In genomic region chr9:131625388-131625787, GRCh38 we compare ENCODE assay signal across 11 cellular contexts.
DNase-seq lines count a peak whose midpoint lies in the region; ATAC-seq and TF ChIP-seq lines count a peak whose summit lies in the region.
"Had no signal": no experiment of that assay in that cellular context is flagged by ENCODE, and none has a peak within 500 bp of the region (broad histone marks: within the 10 kb centered on the region; RNA-seq: fewer than 3 reads in every experiment).

No MANE protein-coding gene starts in this region.

- H3K9me3 Mint-ChIP-seq in CD4-positive, alpha-beta memory T cell, result no peaks in the 10 kb centered on the region
- peaks cover 45% of the 10 kb centered on the region for H3K9me3 Mint-ChIP-seq in glutamatergic neuron (ENCODE audit: unreplicated experiment)
- H3K9me3 Mint-ChIP-seq: activated T-cell treated with anti-CD3 and anti-CD28 coated beads, Interleukin-2, amount 50 U/mL, for 72 hours had no signal

- no peak for TF ChIP-seq CTCF in RWPE1 (conservative IDR thresholded peaks at IDR 0.05; ENCODE audit: low read depth)
- no peak for TF ChIP-seq CTCF in glutamatergic neuron (IDR thresholded peaks at IDR 0.05; ENCODE audit: partially characterized antibody, unreplicated experiment)
- no peak for TF ChIP-seq CTCF in psoas muscle (IDR thresholded peaks at IDR 0.05)

- CTCF ChIA-PET in CD4-positive, alpha-beta memory T cell (lab: Charles Lee; ENCODE audit: partially characterized antibody), result interaction anchor here (1.3 to 1.9 kb wide), 4 partner anchors 14 to 115 kb away, joined by 3 to 5 read pairs (median 4); partner anchors contain the start of gene RAPGEF1
- CTCF ChIA-PET in RWPE1 (lab: Yijun Ruan, JAX), result interaction anchor here (0.6 to 1.3 kb wide), 3 partner anchors 34 to 114 kb away, joined by 3 to 6 read pairs (median 3); no protein-coding TSS in a partner anchor

- H3K27me3 Mint-ChIP-seq in CD4-positive, alpha-beta memory T cell, result no peaks in the 10 kb centered on the region
- peaks cover 25% of the 10 kb centered on the region for H3K27me3 Mint-ChIP-seq in glutamatergic neuron (ENCODE audit: unreplicated experiment)

- H3K27ac Mint-ChIP-seq in CD4-positive, alpha-beta memory T cell, result peak overlapping the region; percentile 69 to 93 (median 91)
- H3K27ac Mint-ChIP-seq in glutamatergic neuron (ENCODE audit: unreplicated experiment), result peak overlapping the region; percentile 100

- intact Hi-C loops in CD4-positive, alpha-beta memory T cell (cut with micrococcal nuclease), result no loop called here
- intact Hi-C loops in psoas muscle (cut with DNase I), result no loop called here

- no peak for ATAC-seq in psoas muscle
- no peak for ATAC-seq in GM19397 (IDR thresholded peaks at IDR 0.05; ENCODE audit: unreplicated experiment)
- ATAC-seq in GM21737 (IDR thresholded peaks at IDR 0.05; ENCODE audit: unreplicated experiment), result no peak
- ATAC-seq: activated T-cell treated with anti-CD3 and anti-CD28 coated beads, Interleukin-2, amount 50 U/mL, for 72 hours had no signal

- peaks cover 34 to 80% of the 10 kb centered on the region in 2 donors for H3K36me3 Mint-ChIP-seq in CD4-positive, alpha-beta memory T cell
- H3K36me3 Mint-ChIP-seq in glutamatergic neuron (ENCODE audit: unreplicated experiment), result peaks cover 4% of the 10 kb centered on the region

- H3K9me3 ChIP-seq in CD4-positive, alpha-beta memory T cell (ENCODE audit: control insufficient read depth in 1 of 2, low read length in 2 of 2), result no peaks in the 10 kb centered on the region
- no peaks in the 10 kb centered on the region for H3K9me3 ChIP-seq in psoas muscle

- no peak overlapping the region for H3K4me3 ChIP-seq in CD4-positive, alpha-beta memory T cell (ENCODE audit: low read length in 2 of 2)
- H3K4me3 ChIP-seq in psoas muscle, result no peak overlapping the region

- H3K36me3 ChIP-seq in CD4-positive, alpha-beta memory T cell (ENCODE audit: insufficient read depth, low read length), result peaks cover 55% of the 10 kb centered on the region
- H3K36me3 ChIP-seq in psoas muscle (ENCODE audit: insufficient read depth in 1 of 2, low read depth in 1 of 2), result peaks cover 4 to 75% of the 10 kb centered on the region in 2 donors

- 57 to 71% (median 62%) methylated on average over 6 of the region's 6 CpGs for WGBS in psoas muscle, 3 donors

- H3K4me1 ChIP-seq in CD4-positive, alpha-beta memory T cell (ENCODE audit: insufficient read depth, low read length), result peaks cover 41% of the 10 kb centered on the region
- H3K4me1 ChIP-seq in psoas muscle, result peaks cover 53% of the 10 kb centered on the region

- no peak for DNase-seq in CD4-positive, alpha-beta memory T cell
- no peak for DNase-seq in RWPE1 (ENCODE audit: low spot score)
- DNase-seq in glutamatergic neuron, result no peak
- no peak for DNase-seq in psoas muscle
- no peak for DNase-seq in DMS53 (lab: John Stamatoyannopoulos, UW)
- DNase-seq: activated CD4-positive, CD25-positive, alpha-beta regulatory T cell; dermis blood vessel endothelial cell; NCI-H2227 treated with DMSO at 0.1 percent for 48 hours had no signal

- no peak overlapping the region for H3K4me3 Mint-ChIP-seq in CD4-positive, alpha-beta memory T cell
- peak overlapping the region; percentile 85 for H3K4me3 Mint-ChIP-seq in glutamatergic neuron (ENCODE audit: unreplicated experiment)

- no peaks in the 10 kb centered on the region for H3K27me3 ChIP-seq in CD4-positive, alpha-beta memory T cell (ENCODE audit: insufficient read depth, low read length)
- no peaks in the 10 kb centered on the region for H3K27me3 ChIP-seq in psoas muscle (ENCODE audit: insufficient read depth in 3 of 3, low read length in 2 of 3)

- peaks cover 17 to 51% (median 33%) of the 10 kb centered on the region in 4 donors for H3K4me1 Mint-ChIP-seq in CD4-positive, alpha-beta memory T cell
- peaks cover 69% of the 10 kb centered on the region for H3K4me1 Mint-ChIP-seq in glutamatergic neuron (ENCODE audit: low read depth, unreplicated experiment)

- POLR2A ChIA-PET in CD4-positive, alpha-beta memory T cell (lab: Charles Lee; ENCODE audit: partially characterized antibody), result interaction anchor here (1.1 to 1.2 kb wide), 2 partner anchors 18 to 34 kb away, joined by 3 to 6 read pairs; no protein-coding TSS in a partner anchor
- POLR2A ChIA-PET in RWPE1 (lab: Yijun Ruan, JAX; ENCODE audit: low non-redundant PET), result no interaction called here

- H3K27ac ChIP-seq in CD4-positive, alpha-beta memory T cell (ENCODE audit: low read depth, low read length), result peak overlapping the region; percentile 4
- H3K27ac ChIP-seq in RWPE1 (peak overlapping the region; percentile 29), psoas muscle (peak overlapping the region; percentile 46)
